ENCODE assay signal across 21 cellular contexts in the genomic region with DNA sequence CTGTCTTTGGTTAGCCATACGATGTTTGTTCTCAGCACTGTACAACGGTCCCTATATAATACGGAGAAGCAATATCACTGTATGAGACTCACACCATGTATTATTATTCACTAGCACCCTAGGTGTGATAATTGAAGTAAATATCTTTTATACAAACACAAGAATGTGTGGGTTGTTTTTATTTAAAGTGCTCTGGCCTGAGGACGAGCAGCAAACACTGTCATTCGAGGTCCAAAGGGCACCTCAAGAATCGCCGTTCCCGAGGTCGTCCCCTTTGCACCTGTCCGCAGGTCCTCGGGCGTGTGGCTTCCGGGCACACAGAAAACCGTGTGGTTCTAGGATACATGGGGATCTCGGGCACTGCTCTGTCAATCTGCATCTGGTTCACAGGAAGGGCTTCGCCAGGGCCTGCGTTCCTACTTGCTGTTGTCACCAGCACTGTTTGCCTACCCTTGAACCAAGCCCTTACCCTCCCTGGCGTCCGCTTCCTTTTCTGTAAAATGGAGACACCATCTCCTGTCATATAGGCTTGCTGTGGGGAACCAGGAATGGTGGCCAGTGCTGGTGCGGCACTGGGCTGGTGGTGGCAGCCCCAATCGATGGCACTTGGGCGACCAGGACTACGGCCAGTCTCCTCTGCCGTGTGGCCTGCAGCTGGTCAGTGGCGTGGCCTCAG. TPM values are rescaled to one million over a fixed set of nuclear protein-coding genes. Genes with fewer than 3 reads are reported as not detected.
A peak's percentile ranks its signal among the peaks of the same experiment; 100 is the strongest.
DNase-seq lines count a peak whose midpoint lies in the region; ATAC-seq, FAIRE-seq and TF ChIP-seq lines count a peak whose summit lies in the region.
"Had no signal": no experiment of that assay in that cellular context is flagged by ENCODE, and none has a peak within 500 bp of the region (broad histone marks: within the 10 kb centered on the region; RNA-seq: fewer than 3 reads in every experiment).

No MANE protein-coding gene starts in this region.

- H3K27ac Mint-ChIP-seq in nephron progenitor cell = peak overlapping the region; percentile 86
- H3K27ac Mint-ChIP-seq in Calu3 (ENCODE audit: unreplicated experiment) = no peak overlapping the region

- H4K20me1 ChIP-seq in H1 (replicated peaks in 1 of 2; ENCODE audit: control insufficient read depth in 1 of 2, insufficient read depth in 2 of 2, low read length in 2 of 2) = no peaks in the 10 kb centered on the region

- H3K4me3 ChIP-seq in H1 (ENCODE audit: extremely low read depth in 1 of 4, insufficient read depth in 2 of 4, low read depth in 3 of 4, low read length in 4 of 4) = no peak overlapping the region
- H3K4me3 ChIP-seq: MG63 had no signal

- no peak overlapping the region for H2AK5ac ChIP-seq in H1 (ENCODE audit: low read depth, low read length)

- H3K18ac ChIP-seq in H1 (ENCODE audit: extremely low read depth, low read length) = no peak overlapping the region

- no peaks in the 10 kb centered on the region for H3K36me3 ChIP-seq in H1 (ENCODE audit: control insufficient read depth in 2 of 4, insufficient read depth in 4 of 4, low read length in 3 of 4)
- H3K36me3 ChIP-seq: BE2C, MG63 had no signal

- H3K9me3 Mint-ChIP-seq in nephron progenitor cell = no peaks in the 10 kb centered on the region
- H3K9me3 Mint-ChIP-seq in Calu3 (ENCODE audit: low read depth, unreplicated experiment) = no peaks in the 10 kb centered on the region

- H3K4me1 Mint-ChIP-seq in nephron progenitor cell = peaks cover 33% of the 10 kb centered on the region
- H3K4me1 Mint-ChIP-seq in Calu3 (ENCODE audit: low read depth, unreplicated experiment) = no peaks in the 10 kb centered on the region

- POLR2A ChIA-PET in H1 (lab: Charles Lee; ENCODE audit: partially characterized antibody) = no interaction called here

- no peaks in the 10 kb centered on the region for H3K79me2 ChIP-seq in H1 (ENCODE audit: control insufficient read depth in 1 of 2, insufficient read depth in 2 of 2, low read length in 2 of 2)

- no peak overlapping the region for H2AFZ ChIP-seq in H1 (ENCODE audit: low read length)

- H3K4me3 Mint-ChIP-seq in nephron progenitor cell (no peak overlapping the region), Calu3 (ENCODE audit: low read depth, unreplicated experiment) (no peak overlapping the region)

- no peak for TF ChIP-seq RAD21 in H1 (IDR thresholded peaks at IDR 0.05 in 1 of 2, conservative IDR thresholded peaks at IDR 0.05 in 1 of 2; ENCODE audit: low read depth in 2 of 2, low read length in 2 of 2)

- no peak overlapping the region for H3K4ac ChIP-seq in H1 (replicated peaks; ENCODE audit: insufficient read length, low read depth, low read length)

- CTCF ChIA-PET in H1 (lab: Charles Lee; ENCODE audit: partially characterized antibody) = interaction anchor here (0.8 to 1.3 kb wide), 4 partner anchors 9 to 154 kb away, joined by 3 to 4 read pairs (median 4); no protein-coding TSS in a partner anchor
- CTCF ChIA-PET in Calu3 (lab: Charles Lee) = no interaction called here

- no peak overlapping the region for H4K5ac ChIP-seq in H1 (ENCODE audit: insufficient read length, low read depth, low read length)

- no peak overlapping the region for H4K8ac ChIP-seq in H1 (ENCODE audit: extremely low read depth, insufficient read depth, low read length)

- no peak overlapping the region for H3K14ac ChIP-seq in H1 (ENCODE audit: insufficient read length)

- intact Hi-C loops in Right ventricle myocardium inferior (cut with DNase I) (no loop called here), Right ventricle myocardium superior (cut with DNase I) (no loop called here), Calu3 (cut with micrococcal nuclease; ENCODE audit: unreplicated experiment) (no loop called here)

- no peak overlapping the region for H2BK120ac ChIP-seq in H1 (replicated peaks; ENCODE audit: low read depth, low read length)

- H3K27me3 ChIP-seq in H1 (replicated peaks in 1 of 4; ENCODE audit: control insufficient read depth in 3 of 4, extremely low read depth in 1 of 4, insufficient read depth in 3 of 4, low read length in 3 of 4) = no peaks in the 10 kb centered on the region
- H3K27me3 ChIP-seq: BE2C, MG63 had no signal

- WGBS in H1 (ENCODE audit: extremely low coverage in 1 of 2, insufficient coverage in 1 of 2, insufficient read length in 1 of 2, insufficient replicate concordance in 2 of 2, low coverage in 1 of 2, low lambda C conversion rate in 2 of 2, missing lambda C conversion rate in 1 of 2), 2 experiments = 91% methylated on average over 25 of the region's 25 CpGs; no CpG with 5 or more reads in 1 of the 2 experiments

- FAIRE-seq in H1 (lab: Jason Lieb, UNC) = no peak
- FAIRE-seq: A204.1, GM18507, RCC 7860 had no signal

- H4K91ac ChIP-seq in H1 (replicated peaks; ENCODE audit: insufficient read length, low read length) = no peak overlapping the region

- no peaks in the 10 kb centered on the region for H3K79me1 ChIP-seq in H1 (ENCODE audit: low read depth, low read length)

- H3K56ac ChIP-seq in H1 (replicated peaks; ENCODE audit: insufficient read length, low read depth, low read length) = no peak overlapping the region

- DNase-seq in Right ventricle myocardium inferior (ENCODE audit: missing footprints) = peak; percentile 49
- DNase-seq in Right ventricle myocardium superior = no peak
- DNase-seq in H1 (ENCODE audit: low read depth in 1 of 2, low spot score in 2 of 2) = no peak
- DNase-seq in nephron progenitor cell = no peak
- no peak for DNase-seq in GF-D8 (lab: John Stamatoyannopoulos, UW)
- no peak for DNase-seq in activated CD4-positive, alpha-beta T cell treated with anti-CD3 and anti-CD28 coated beads, Interleukin-2, amount 50 U/mL, for 4 hours
- no peak for DNase-seq in Calu3
- DNase-seq: COR-L47, DMS 273 treated with DMSO at 0.1 percent for 48 hours, MG63, NCI-H1417, NCI-H187 treated with DMSO at 0.1 percent for 48 hours, NCI-H2107, NCI-H446 treated with DMSO at 0.1 percent for 48 hours, NCI-H526 treated with DMSO at 0.1 percent for 48 hours, OCI-M1, SHP77 had no signal

- no peak overlapping the region for H2BK12ac ChIP-seq in H1 (ENCODE audit: low read depth, low read length)

- TF ChIP-seq POLR2A in H1 (IDR thresholded peaks at IDR 0.05; ENCODE audit: control extremely low read depth in 1 of 2, low read depth in 2 of 2, low read length in 2 of 2) = no peak

- H3K27ac ChIP-seq in H1 (ENCODE audit: low read depth, low read length) = no peak overlapping the region

- no peak overlapping the region for H2BK20ac ChIP-seq in H1 (ENCODE audit: low read length)

- H3K23me2 ChIP-seq in H1 (ENCODE audit: low read depth, low read length) = no peaks in the 10 kb centered on the region

- 0 out of 2 replicates have a peak overlapping the region, but pooled peaks have one; percentile 35 for H2BK5ac ChIP-seq in H1 (ENCODE audit: low read depth, low read length)

- H3K4me2 ChIP-seq in H1 (ENCODE audit: insufficient read depth in 1 of 2, low read depth in 2 of 2, low read length in 2 of 2) = no peak overlapping the region

- TF ChIP-seq EP300 in H1 (IDR thresholded peaks at IDR 0.05; ENCODE audit: borderline replicate concordance in 1 of 2, low read depth in 2 of 2, low read length in 2 of 2) = no peak

- H3K23ac ChIP-seq in H1 (ENCODE audit: insufficient read length) = no peak overlapping the region

- H3K27me3 Mint-ChIP-seq in nephron progenitor cell (ENCODE audit: low read depth, poor library complexity) (peaks cover 9% of the 10 kb centered on the region), Calu3 (ENCODE audit: unreplicated experiment) (no peaks in the 10 kb centered on the region)

- H3K9me3 ChIP-seq in H1 (ENCODE audit: insufficient read depth in 2 of 2, low read depth in 1 of 2, low read length in 1 of 2) = no peaks in the 10 kb centered on the region
- H3K9me3 ChIP-seq: BE2C, MG63 had no signal

- H3K36me3 Mint-ChIP-seq in nephron progenitor cell (ENCODE audit: low read depth) (peaks cover 38% of the 10 kb centered on the region), Calu3 (ENCODE audit: insufficient read depth, unreplicated experiment) (no peaks in the 10 kb centered on the region)

- ATAC-seq in Right ventricle myocardium inferior = no peak
- ATAC-seq in Right ventricle myocardium superior (ENCODE audit: poor library complexity) = no peak

- BruUV-seq in Calu3 (replicated peaks; lab: Mats Ljungman, UMichigan) = no TSS peak

- no peak overlapping the region for H3K9ac ChIP-seq in H1 (replicated peaks in 1 of 4; ENCODE audit: extremely low read depth in 1 of 4, low read depth in 3 of 4, low read length in 3 of 4)

- H3K4me1 ChIP-seq in H1 (replicated peaks in 1 of 4; ENCODE audit: control insufficient read depth in 3 of 4, insufficient read depth in 4 of 4, low read length in 3 of 4) = no peaks in the 10 kb centered on the region

- TF ChIP-seq CTCF in H1 (IDR thresholded peaks at IDR 0.05; ENCODE audit: control extremely low read depth in 1 of 3, insufficient read depth in 1 of 3, low read depth in 1 of 3, low read length in 3 of 3) (no peak), nephron progenitor cell (IDR thresholded peaks at IDR 0.05) (no peak), Calu3 (IDR thresholded peaks at IDR 0.05; ENCODE audit: unreplicated experiment) (no peak)

- H2BK15ac ChIP-seq in H1 (ENCODE audit: low read length) = no peak overlapping the region

TF ChIP-seq in H1, 55 proteins besides CTCF, POLR2A, EP300 and RAD21 (continues in another document):
- no peak for TF ChIP-seq SAP30 (IDR thresholded peaks at IDR 0.05; ENCODE audit: insufficient read depth, insufficient replicate concordance, low read length)
- TF ChIP-seq BCL11A (IDR thresholded peaks at IDR 0.05; ENCODE audit: low read depth in 2 of 2, low read length in 2 of 2) = no peak
- no peak for TF ChIP-seq BRCA1 (IDR thresholded peaks at IDR 0.05; ENCODE audit: low read depth, low read length)
- no peak for TF ChIP-seq SIN3A (conservative IDR thresholded peaks at IDR 0.05 in 1 of 2, IDR thresholded peaks at IDR 0.05 in 1 of 2; ENCODE audit: low read depth in 1 of 2, low read length in 2 of 2)
- TF ChIP-seq, protein P1, sequence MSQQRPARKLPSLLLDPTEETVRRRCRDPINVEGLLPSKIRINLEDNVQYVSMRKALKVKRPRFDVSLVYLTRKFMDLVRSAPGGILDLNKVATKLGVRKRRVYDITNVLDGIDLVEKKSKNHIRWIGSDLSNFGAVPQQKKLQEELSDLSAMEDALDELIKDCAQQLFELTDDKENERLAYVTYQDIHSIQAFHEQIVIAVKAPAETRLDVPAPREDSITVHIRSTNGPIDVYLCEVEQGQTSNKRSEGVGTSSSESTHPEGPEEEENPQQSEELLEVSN (IDR thresholded peaks at IDR 0.05) = no peak

RNA-seq across cellular contexts. Expression of a gene that starts 28.5 kb away (rescaled TPM):
- total RNA-seq in Right ventricle myocardium inferior (1.2 TPM), Right ventricle myocardium superior (0.67 TPM), Calu3 (2022) (2.7 and 3.7 TPM in 2 replicates)
- 17.5 and 18.7 TPM in 2 replicates for total RNA-seq in H1 (2021; fragmentation: NEBNext Ultra II Directional; extraction: Animal tissue kit (Norgen Biotek cat#: 25700))
- 11.5 and 21.0 TPM in 2 replicates for polyA plus RNA-seq in H1 (2011; rRNA removed)
- 11.9 TPM for polyA plus RNA-seq in H1 (2011; cell fraction: cytosol; rRNA removed)
- 13.6 TPM for polyA plus RNA-seq in H1 (2011; cell fraction: nucleus; rRNA removed)
- polyA plus RNA-seq in H1 (2012, experiment 1 of 2) = 4.5 to 12.5 TPM (median 10.7 TPM) in 4 replicates
- 6.4 TPM for polyA plus RNA-seq in H1 (2012, experiment 2 of 2)
- 6.5 TPM for polyA plus RNA-seq in H1 (2013, experiment 1 of 2)
- 7.5 TPM for polyA plus RNA-seq in H1 (2013, experiment 2 of 2)
- polyA minus RNA-seq in H1 (2011; rRNA and poly(A)+ RNA removed) = 5.3 and 6.7 TPM in 2 replicates
- 11.3 TPM for polyA minus RNA-seq in H1 (2011; cell fraction: cytosol; rRNA and poly(A)+ RNA removed)
- polyA minus RNA-seq in H1 (2011; cell fraction: nucleus; rRNA and poly(A)+ RNA removed) = 7.5 TPM
